ENCODE assay signal across 15 cellular contexts in genomic region chr1:22380024-22380785, GRCh38.
DNase-seq lines count a peak whose midpoint lies in the region; ATAC-seq, FAIRE-seq and TF ChIP-seq lines count a peak whose summit lies in the region.
"Had no signal": no experiment of that assay in that cellular context is flagged by ENCODE, and none has a peak within 500 bp of the region (broad histone marks: within the 10 kb centered on the region; RNA-seq: fewer than 3 reads in every experiment).

No MANE protein-coding gene starts in this region.

- H3K4me1 ChIP-seq in HepG2 (ENCODE audit: insufficient read depth, low read length): no peaks in the 10 kb centered on the region
- no peaks in the 10 kb centered on the region for H3K4me1 ChIP-seq in right lobe of liver
- H3K4me1 ChIP-seq in PC-3 (ENCODE audit: insufficient read depth, low read length): peaks cover 8% of the 10 kb centered on the region
- H3K4me1 ChIP-seq: stomach had no signal

- H4K20me1 ChIP-seq in HepG2 (ENCODE audit: insufficient read depth, low read length): 0 out of 2 replicates have a peak, but pooled peaks cover 3% of the 10 kb centered on the region
- no peaks in the 10 kb centered on the region for H4K20me1 ChIP-seq in PC-3 (ENCODE audit: low read length)

- in situ Hi-C loops in HepG2 (cut with HindIII; ENCODE audit: extremely low pct_ligation_motif_present, low pct_unique_long_range_greater_than_20kb): no loop called here

- H3K9me3 ChIP-seq in HepG2 (ENCODE audit: low read length): no peaks in the 10 kb centered on the region
- no peaks in the 10 kb centered on the region for H3K9me3 ChIP-seq in right lobe of liver
- H3K9me3 ChIP-seq in PC-3 (ENCODE audit: low read length): no peaks in the 10 kb centered on the region; the same call in 1 of the 2 replicates
- H3K9me3 ChIP-seq: stomach had no signal

- H3K4me3 ChIP-seq in HepG2 (replicated peaks in 1 of 3; ENCODE audit: insufficient read depth in 1 of 3, low read depth in 2 of 3, low read length in 3 of 3): no peak overlapping the region
- no peak overlapping the region for H3K4me3 ChIP-seq in right lobe of liver
- no peak overlapping the region for H3K4me3 ChIP-seq in PC-3 (ENCODE audit: low read length)
- H3K4me3 ChIP-seq in epithelial cell of proximal tubule (ENCODE audit: low read depth, low read length): no peak overlapping the region
- H3K4me3 ChIP-seq: lung, stomach had no signal

- H3K79me2 ChIP-seq in HepG2 (ENCODE audit: insufficient read depth, low read length) (no peaks in the 10 kb centered on the region), PC-3 (ENCODE audit: low read length) (no peaks in the 10 kb centered on the region)

- CTCF ChIA-PET in HepG2 (lab: Yijun Ruan, JAX; ENCODE audit: low intra/inter-chr PET ratio, low total read pairs): no interaction called here
- CTCF ChIA-PET in PC-3 (lab: Charles Lee): no interaction called here
- CTCF ChIA-PET in HEK293T (lab: Yijun Ruan, JAX): no interaction called here

- H3K27ac ChIP-seq in HepG2 (ENCODE audit: extremely low read length, insufficient read depth, low read length) (no peak overlapping the region), right lobe of liver (no peak overlapping the region), PC-3 (ENCODE audit: low read length) (no peak overlapping the region)
- H3K27ac ChIP-seq: stomach had no signal

- H2AFZ ChIP-seq in HepG2 (ENCODE audit: low read length) (no peak overlapping the region), PC-3 (ENCODE audit: low read length) (no peak overlapping the region)

- H3K27me3 ChIP-seq in HepG2 (ENCODE audit: control insufficient read depth in 1 of 2, insufficient read depth in 2 of 2, low read length in 2 of 2) (peaks cover 2 to 51% of the 10 kb centered on the region in 2 experiments; a peak in 3 of 5 replicates), right lobe of liver (no peaks in the 10 kb centered on the region), PC-3 (ENCODE audit: low read length) (no peaks in the 10 kb centered on the region; the same call in 1 of the 2 replicates)

- TF ChIP-seq RAD21 in HepG2 (CRISPR knock-in tag; IDR thresholded peaks at IDR 0.05): no peak

- H3K9me2 ChIP-seq in PC-3 (replicated peaks; ENCODE audit: low read length): no peaks in the 10 kb centered on the region

- TF ChIP-seq EP300 in HepG2 (IDR thresholded peaks at IDR 0.05; ENCODE audit: low read depth in 2 of 2, low read length in 2 of 2): no peak
- TF ChIP-seq EP300 in HepG2 (CRISPR knock-in tag; IDR thresholded peaks at IDR 0.05; ENCODE audit: borderline replicate concordance): no peak

- no peaks in the 10 kb centered on the region for H3K36me3 ChIP-seq in HepG2 (replicated peaks in 1 of 2; ENCODE audit: control insufficient read depth in 1 of 2, insufficient read depth in 2 of 2, low read length in 2 of 2)
- H3K36me3 ChIP-seq in right lobe of liver: no peaks in the 10 kb centered on the region
- no peaks in the 10 kb centered on the region for H3K36me3 ChIP-seq in PC-3 (ENCODE audit: low read depth, low read length)
- H3K36me3 ChIP-seq: stomach had no signal

- POLR2A ChIA-PET in HepG2 (lab: Yijun Ruan, JAX): no interaction called here
- POLR2A ChIA-PET in PC-3 (lab: Charles Lee; ENCODE audit: unreplicated experiment): no interaction called here
- POLR2A ChIA-PET in HEK293T (lab: Yijun Ruan, JAX): interaction anchor here (1.1 kb wide), 1 partner anchor 10 kb away, joined by 3 read pairs; no protein-coding TSS in a partner anchor

- TF ChIP-seq POLR2A in HepG2 (IDR thresholded peaks at IDR 0.05; ENCODE audit: insufficient read depth in 1 of 2, low read depth in 2 of 2, low read length in 2 of 2) (no peak), right lobe of liver (IDR thresholded peaks at IDR 0.05) (no peak)

- WGBS in HepG2 (ENCODE audit: low lambda C conversion rate): 43% methylated on average over 6 of the region's 10 CpGs
- WGBS in right lobe of liver (ENCODE audit: insufficient coverage, low coverage, low lambda C conversion rate, missing lambda C conversion rate): 46% methylated on average over 2 of the region's 10 CpGs

- intact Hi-C loops in HepG2 (cut with micrococcal nuclease; ENCODE audit: unreplicated experiment): no loop called here
- intact Hi-C loops in right lobe of liver (cut with DNase I): no loop called here
- intact Hi-C loops in PC-3 (cut with micrococcal nuclease): no loop called here

- BruUV-seq in HepG2 (replicated peaks; lab: Mats Ljungman, UMichigan): no TSS peak
- BruUV-seq in PC-3 (replicated peaks; lab: Mats Ljungman, UMichigan): no TSS peak

- H3F3A ChIP-seq in PC-3 (ENCODE audit: low read length, unreplicated experiment): no peaks in the 10 kb centered on the region

- no peak for DNase-seq in HepG2 (ENCODE audit: low spot score)
- DNase-seq in right lobe of liver: no peak
- DNase-seq in PC-3: peak; percentile 46
- no peak for DNase-seq in epithelial cell of proximal tubule (ENCODE audit: low read depth)
- DNase-seq in HEK293T (ENCODE audit: extremely low spot score): no peak
- DNase-seq in HT-29 (ENCODE audit: low spot score): no peak
- DNase-seq in germinal center (ENCODE audit: low spot score): no peak
- DNase-seq: activated CD4-positive, alpha-beta T cell treated with anti-CD3 and anti-CD28 coated beads for 48 hours; NCI-H510A treated with DMSO at 0.1 percent for 48 hours; stomach; T-helper 2 cell had no signal

- H3K4me2 ChIP-seq in HepG2 (ENCODE audit: low read depth, low read length) (no peak overlapping the region), PC-3 (ENCODE audit: low read length) (peak overlapping the region; percentile 15; the same call in 1 of the 2 replicates)

- no peak overlapping the region for H3K9ac ChIP-seq in HepG2 (ENCODE audit: insufficient read depth, low read depth, low read length)
- H3K9ac ChIP-seq in PC-3 (ENCODE audit: low read length): no peak overlapping the region

- no peak for FAIRE-seq in HepG2 (lab: Jason Lieb, UNC)

- ATAC-seq in HepG2: no peak; the same call in 1 of the 3 replicates
- ATAC-seq in right lobe of liver: no peak
- ATAC-seq in PC-3: peak; percentile 35
- no peak for ATAC-seq in GM21825 (IDR thresholded peaks at IDR 0.05; ENCODE audit: unreplicated experiment)
- ATAC-seq: esophagus mucosa, Panc1 had no signal

- TF ChIP-seq CTCF in HepG2 (CRISPR knock-in tag; IDR thresholded peaks at IDR 0.05) (peak; percentile 27), right lobe of liver (IDR thresholded peaks at IDR 0.05) (peak in 1 of 4 donors; percentile 9), PC-3 (conservative IDR thresholded peaks at IDR 0.05; ENCODE audit: low read depth, low read length) (peak; percentile 44), epithelial cell of proximal tubule (conservative IDR thresholded peaks at IDR 0.05; ENCODE audit: low read depth, low read length) (peak; percentile 26)

TF ChIP-seq in HepG2, 621 proteins besides CTCF, POLR2A, EP300 and RAD21 (continues in another document):
- TF ChIP-seq ZNF746 (CRISPR knock-in tag; IDR thresholded peaks at IDR 0.05) (no peak), FOSL2 (CRISPR knock-in tag; IDR thresholded peaks at IDR 0.05) (peak; percentile 50), STAG1 (CRISPR knock-in tag; IDR thresholded peaks at IDR 0.05) (peak; percentile 24; the same call in 1 of the 2 replicates), ZNF589 (CRISPR knock-in tag; conservative IDR thresholded peaks at IDR 0.05) (no peak), MATR3 (CRISPR knock-in tag; IDR thresholded peaks at IDR 0.05) (no peak), ZFP36L2 (CRISPR knock-in tag; IDR thresholded peaks at IDR 0.05) (no peak), RFX5 (IDR thresholded peaks at IDR 0.05; ENCODE audit: low read depth, low read length) (no peak)

TF ChIP-seq in HEK293T, 16 proteins besides CTCF, POLR2A, EP300 and RAD21:
- TF ChIP-seq L3MBTL2 (conservative IDR thresholded peaks at IDR 0.05): no peak
- TF ChIP-seq SP1 (IDR thresholded peaks at IDR 0.05): no peak
- TF ChIP-seq ELF4 (IDR thresholded peaks at IDR 0.05): no peak
- TF ChIP-seq SUZ12 (IDR thresholded peaks at IDR 0.05): no peak
- no peak for TF ChIP-seq HDGF (IDR thresholded peaks at IDR 0.05; ENCODE audit: borderline replicate concordance)
- TF ChIP-seq LEF1 (IDR thresholded peaks at IDR 0.05; ENCODE audit: borderline replicate concordance): no peak
- no peak for TF ChIP-seq FOXA1 (IDR thresholded peaks at IDR 0.05)
- TF ChIP-seq BHLHE40 (IDR thresholded peaks at IDR 0.05; ENCODE audit: borderline replicate concordance): no peak
- TF ChIP-seq PKNOX1 (IDR thresholded peaks at IDR 0.05): no peak
- TF ChIP-seq FOXK2 (IDR thresholded peaks at IDR 0.05): no peak
- TF ChIP-seq FOXM1 (IDR thresholded peaks at IDR 0.05; ENCODE audit: borderline replicate concordance): no peak
- no peak for TF ChIP-seq TARDBP (IDR thresholded peaks at IDR 0.05)
- no peak for TF ChIP-seq NFRKB (IDR thresholded peaks at IDR 0.05)
- no peak for TF ChIP-seq CTBP1 (IDR thresholded peaks at IDR 0.05; ENCODE audit: borderline replicate concordance)
- no peak for TF ChIP-seq ZNF384 (IDR thresholded peaks at IDR 0.05)
